1 cellular context compared by ENCODE assay signal in genomic region chr1:39026051-39026946, GRCh38.
TF ChIP-seq lines count a peak whose summit lies in the region.

TSS of gene NDUFS5 (plus strand) at chr1:39026350. CDS start at chr1:39028725, 2,375 bp downstream.

TF ChIP-seq in HepG2, 621 proteins besides CTCF, POLR2A, EP300 and RAD21 (continued from another document and continues in another):
- TF ChIP-seq REST (IDR thresholded peaks at IDR 0.05; ENCODE audit: borderline replicate concordance in 1 of 2, low read depth in 1 of 2, low read length in 2 of 2) (peak in 1 of 2 experiments; percentile 30; a peak in 1 of 4 replicates), RXRA (CRISPR knock-in tag; IDR thresholded peaks at IDR 0.05) (peak; percentile 38; the same call in 1 of the 2 replicates), NKX3-1 (CRISPR knock-in tag; IDR thresholded peaks at IDR 0.05) (0 out of 2 replicates have a peak, but pooled peaks have one; percentile 40), ZFP90 (CRISPR knock-in tag; IDR thresholded peaks at IDR 0.05; ENCODE audit: borderline replicate concordance) (peak; percentile 85; the same call in 1 of the 2 replicates), JUNB (CRISPR knock-in tag; IDR thresholded peaks at IDR 0.05; ENCODE audit: borderline replicate concordance) (no peak), PAWR (CRISPR knock-in tag; IDR thresholded peaks at IDR 0.05; ENCODE audit: borderline replicate concordance) (no peak), ZBTB20 (CRISPR knock-in tag; IDR thresholded peaks at IDR 0.05; ENCODE audit: borderline replicate concordance, low read depth) (peak; percentile 46; the same call in 1 of the 2 replicates), ZBTB40 (IDR thresholded peaks at IDR 0.05) (no peak), ZBTB40 (CRISPR knock-in tag; IDR thresholded peaks at IDR 0.05) (peak; percentile 38; the same call in 1 of the 2 replicates), MXD1 (CRISPR knock-in tag; IDR thresholded peaks at IDR 0.05) (no peak; the same call in 1 of the 2 replicates), TFE3 (CRISPR knock-in tag; IDR thresholded peaks at IDR 0.05) (peak; percentile 11; the same call in 1 of the 2 replicates), ZNF773 (CRISPR knock-in tag; IDR thresholded peaks at IDR 0.05; ENCODE audit: borderline replicate concordance) (0 out of 2 replicates have a peak, but pooled peaks have one; percentile 21), NR2F6 (IDR thresholded peaks at IDR 0.05) (no peak; the same call in 1 of the 2 replicates), NR2F6 (CRISPR knock-in tag; IDR thresholded peaks at IDR 0.05) (no peak), SNAPC2 (CRISPR knock-in tag; IDR thresholded peaks at IDR 0.05) (0 out of 2 replicates have a peak, but pooled peaks have one; percentile 80), ZNF354B (CRISPR knock-in tag; IDR thresholded peaks at IDR 0.05) (peak; percentile 77; the same call in 1 of the 2 replicates), PHF20 (CRISPR knock-in tag; IDR thresholded peaks at IDR 0.05) (peak; percentile 77), ZNF607 (CRISPR knock-in tag; IDR thresholded peaks at IDR 0.05; ENCODE audit: borderline replicate concordance) (peak; percentile 80; the same call in 1 of the 2 replicates), HMGXB4 (CRISPR knock-in tag; IDR thresholded peaks at IDR 0.05; ENCODE audit: borderline replicate concordance in 1 of 2, low read depth in 1 of 2) (peak; percentile 67 to 84; a peak in 3 of 4 replicates), SATB2 (CRISPR knock-in tag; IDR thresholded peaks at IDR 0.05) (0 out of 2 replicates have a peak, but pooled peaks have one; percentile 67), ZNF768 (CRISPR knock-in tag; IDR thresholded peaks at IDR 0.05) (peak; percentile 25; the same call in 1 of the 2 replicates), ATF1 (CRISPR knock-in tag; IDR thresholded peaks at IDR 0.05) (peak; percentile 88), CREB3 (CRISPR knock-in tag; IDR thresholded peaks at IDR 0.05) (0 out of 2 replicates have a peak, but pooled peaks have one; percentile 57), SALL2 (CRISPR knock-in tag; IDR thresholded peaks at IDR 0.05) (0 out of 2 replicates have a peak, but pooled peaks have one; percentile 44), ZSCAN20 (CRISPR knock-in tag; IDR thresholded peaks at IDR 0.05; ENCODE audit: borderline replicate concordance) (0 out of 2 replicates have a peak, but pooled peaks have one; percentile 71), NCOA5 (CRISPR knock-in tag; IDR thresholded peaks at IDR 0.05) (no peak), ZSCAN31 (CRISPR knock-in tag; IDR thresholded peaks at IDR 0.05; ENCODE audit: low read depth) (peak; percentile 53), BORCS8-MEF2B (CRISPR knock-in tag; IDR thresholded peaks at IDR 0.05) (0 out of 2 replicates have a peak, but pooled peaks have one; percentile 29), ISL2 (CRISPR knock-in tag; IDR thresholded peaks at IDR 0.05) (0 out of 2 replicates have a peak, but pooled peaks have one; percentile 31), GMEB2 (CRISPR knock-in tag; IDR thresholded peaks at IDR 0.05; ENCODE audit: low read depth) (peak; percentile 73), ZNF788 (CRISPR knock-in tag; IDR thresholded peaks at IDR 0.05; ENCODE audit: borderline replicate concordance) (peak; percentile 87; the same call in 1 of the 2 replicates), NFKB2 (CRISPR knock-in tag; IDR thresholded peaks at IDR 0.05; ENCODE audit: borderline replicate concordance) (0 out of 2 replicates have a peak, but pooled peaks have one; percentile 27), ZNF264 (CRISPR knock-in tag; IDR thresholded peaks at IDR 0.05) (peak; percentile 68; the same call in 1 of the 2 replicates), ZBTB38 (CRISPR knock-in tag; IDR thresholded peaks at IDR 0.05) (no peak; the same call in 1 of the 2 replicates), ZBTB7A (CRISPR knock-in tag; IDR thresholded peaks at IDR 0.05) (no peak), ZNF350 (CRISPR knock-in tag; IDR thresholded peaks at IDR 0.05; ENCODE audit: borderline replicate concordance, low read depth) (peak; percentile 53; the same call in 1 of the 2 replicates), RFX3 (CRISPR knock-in tag; IDR thresholded peaks at IDR 0.05) (peak; percentile 50; the same call in 1 of the 2 replicates), TOPORS (CRISPR knock-in tag; IDR thresholded peaks at IDR 0.05) (peak; percentile 42; the same call in 1 of the 2 replicates), ZNF331 (CRISPR knock-in tag; IDR thresholded peaks at IDR 0.05) (peak; percentile 88), TAF1 (CRISPR knock-in tag; IDR thresholded peaks at IDR 0.05) (peak; percentile 92), SKI (IDR thresholded peaks at IDR 0.05; ENCODE audit: partially characterized antibody) (peak; percentile 9), ATF7 (IDR thresholded peaks at IDR 0.05) (peak; percentile 34; the same call in 1 of the 2 replicates), ATF7 (CRISPR knock-in tag; IDR thresholded peaks at IDR 0.05) (peak; percentile 69), SOX5 (CRISPR knock-in tag; IDR thresholded peaks at IDR 0.05; ENCODE audit: borderline replicate concordance) (peak; percentile 16; the same call in 1 of the 2 replicates), ERF (CRISPR knock-in tag; IDR thresholded peaks at IDR 0.05) (0 out of 2 replicates have a peak, but pooled peaks have one; percentile 17)
